ENCODE assay signal across 8 cellular contexts in the genomic region with DNA sequence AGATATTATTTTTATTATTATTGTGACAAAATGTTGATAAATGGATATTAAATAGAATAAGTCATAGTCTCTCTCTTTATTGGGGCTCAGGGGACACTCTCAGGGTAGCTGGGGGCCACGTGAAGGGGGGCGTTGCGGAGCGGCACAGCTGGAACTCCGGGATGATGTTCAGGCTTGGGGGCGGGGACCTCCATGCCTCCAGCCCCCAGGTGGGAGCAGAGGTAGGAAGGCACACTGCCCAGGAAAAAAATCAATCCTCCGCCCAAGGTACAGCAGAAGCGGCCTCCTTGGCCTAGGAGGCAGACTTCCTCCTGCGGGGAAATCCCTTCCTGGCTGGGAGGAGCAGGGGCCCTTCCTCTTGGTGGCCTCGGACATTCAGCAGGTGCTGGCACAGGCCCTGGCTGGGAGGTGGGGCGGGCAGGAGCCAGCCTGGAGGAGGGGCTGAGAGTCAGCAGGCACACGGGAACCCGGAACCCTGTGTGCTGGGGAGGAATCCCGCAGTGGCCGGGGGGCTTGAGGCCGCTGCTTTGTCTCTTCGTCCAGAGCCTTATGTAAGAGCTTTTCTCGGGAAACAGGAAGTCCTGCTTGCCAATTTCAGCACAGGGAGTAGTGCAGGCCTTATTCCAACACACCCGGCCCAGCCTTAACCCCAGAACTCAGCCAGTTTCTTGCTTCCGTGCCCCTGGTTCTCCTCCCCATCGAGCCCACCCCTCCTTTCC. TPM values are rescaled to one million over a fixed set of nuclear protein-coding genes. Genes with fewer than 3 reads are reported as not detected.
DNase-seq lines count a peak whose midpoint lies in the region; ATAC-seq, FAIRE-seq and TF ChIP-seq lines count a peak whose summit lies in the region.

No MANE protein-coding gene starts in this region.

- peaks cover 38% of the 10 kb centered on the region for H3K4me1 ChIP-seq in mammary epithelial cell (ENCODE audit: insufficient read depth, low read length)

- intact Hi-C loops in mammary epithelial cell (cut with micrococcal nuclease): no loop called here

- H4K20me1 ChIP-seq in mammary epithelial cell (ENCODE audit: insufficient read depth, low read length): no peaks in the 10 kb centered on the region

- no peaks in the 10 kb centered on the region for H3K27me3 ChIP-seq in mammary epithelial cell (ENCODE audit: insufficient read depth, low read length)

- FAIRE-seq in GM12891 (lab: Jason Lieb, UNC): peak; percentile 94

- no TSS peak for BruUV-seq in mammary epithelial cell (replicated peaks; lab: Mats Ljungman, UMichigan)

- H3K9me3 ChIP-seq in mammary epithelial cell (replicated peaks; ENCODE audit: insufficient read depth, low read length): no peaks in the 10 kb centered on the region

- no peak for TF ChIP-seq CTCF in mammary epithelial cell (conservative IDR thresholded peaks at IDR 0.05 in 1 of 2, IDR thresholded peaks at IDR 0.05 in 1 of 2; ENCODE audit: extremely low read depth in 1 of 2, insufficient read depth in 1 of 2, low read depth in 1 of 2, low read length in 2 of 2)

- DNase-seq in AG08395 (ENCODE audit: low spot score): peak; percentile 45
- no peak for DNase-seq in GM12891 (ENCODE audit: insufficient read length, low spot score)
- peak; percentile 56 for DNase-seq in NCI-H774 (lab: John Stamatoyannopoulos, UW)
- peak; percentile 37 for DNase-seq in mammary epithelial cell
- peak; percentile 70 for DNase-seq in iris pigment epithelial cell (ENCODE audit: low read depth)

- CTCF ChIA-PET in mammary epithelial cell (lab: Charles Lee; ENCODE audit: low non-redundant PET): no interaction called here

- dilution Hi-C loops in mammary epithelial cell (cut with HindIII; ENCODE audit: low sequenced_read_pairs): no loop called here

- in situ Hi-C loops in mammary epithelial cell (cut with MboI; ENCODE audit: low sequenced_read_pairs in 2 of 2): no loop called here

- H3K9ac ChIP-seq in mammary epithelial cell (ENCODE audit: insufficient read depth, low read length): peak overlapping the region; percentile 25

- WGBS in mammary epithelial cell (ENCODE audit: low coverage, missing lambda C conversion rate): 18% methylated on average over 7 of the region's 21 CpGs

- H3K36me3 ChIP-seq in mammary epithelial cell (ENCODE audit: insufficient read depth, low read length): no peaks in the 10 kb centered on the region

- H3K27ac ChIP-seq in mammary epithelial cell (ENCODE audit: insufficient read depth, low read depth, low read length): peak overlapping the region; percentile 38
- H3K27ac ChIP-seq in skin epidermis: peak overlapping the region; percentile 57 to 98 (median 90)

- peak overlapping the region; percentile 85 for H2AFZ ChIP-seq in mammary epithelial cell (ENCODE audit: low read depth, low read length)

- peak overlapping the region; percentile 82 for H3K4me2 ChIP-seq in mammary epithelial cell (ENCODE audit: insufficient read depth, low read depth, low read length)

- H3K79me2 ChIP-seq in mammary epithelial cell (ENCODE audit: insufficient read depth, low read length): peaks cover 15% of the 10 kb centered on the region

- ATAC-seq in GM18861 (IDR thresholded peaks at IDR 0.05; ENCODE audit: unreplicated experiment) (no peak), HG03571 (IDR thresholded peaks at IDR 0.05; ENCODE audit: unreplicated experiment) (no peak)

- 0 out of 2 replicates have a peak, but pooled peaks have one; percentile 42 for TF ChIP-seq POLR2A in GM12891 (IDR thresholded peaks at IDR 0.05; ENCODE audit: low read depth, low read length)

- H3K4me3 ChIP-seq in mammary epithelial cell (replicated peaks in 1 of 3; ENCODE audit: insufficient read depth in 1 of 3, low read depth in 2 of 3, low read length in 3 of 3): peak overlapping the region; percentile 2 to 38 (median 28)
- peak overlapping the region in 6 of 7 experiments; percentile 2 to 74 (median 20) for H3K4me3 ChIP-seq in skin epidermis

TF ChIP-seq in GM12891, 5 proteins besides CTCF, POLR2A, EP300 and RAD21:
- TF ChIP-seq TAF1 (IDR thresholded peaks at IDR 0.05; ENCODE audit: low read depth, low read length) (0 out of 2 replicates have a peak, but pooled peaks have one; percentile 29), POLR2AphosphoS5 (IDR thresholded peaks at IDR 0.05; ENCODE audit: low read depth, low read length) (peak; percentile 31; the same call in 1 of the 2 replicates), PAX5 (IDR thresholded peaks at IDR 0.05; ENCODE audit: insufficient read depth, low read length, severe bottlenecking) (no peak), POU2F2 (IDR thresholded peaks at IDR 0.05; ENCODE audit: low read depth, low read length) (peak; percentile 53; the same call in 1 of the 2 replicates), SPI1 (IDR thresholded peaks at IDR 0.05; ENCODE audit: low read depth, low read length) (peak; percentile 47; the same call in 1 of the 2 replicates)

RNA-seq across cellular contexts. Expression of gene TNFSF13, which starts 0.6 kb away (rescaled TPM):
- polyA plus RNA-seq in GM12891 (2012; ENCODE audit: low read depth, missing spikeins): 10.4 TPM
- total RNA-seq in mammary epithelial cell: 1 to 10 TPM; 3.0 to 5.3 TPM
- polyA plus RNA-seq in mammary epithelial cell: 4.0 TPM
- polyA minus RNA-seq in mammary epithelial cell: 5.2 TPM

RNA-seq across cellular contexts. Expression of gene SENP3, which starts 3.7 kb away (rescaled TPM):
- polyA plus RNA-seq in GM12891 (2012; ENCODE audit: low read depth, missing spikeins): 34.7 TPM
- total RNA-seq in mammary epithelial cell: 10 to 100 TPM; 55.0 to 66.7 TPM
- polyA plus RNA-seq in mammary epithelial cell: 97.3 TPM
- 156 TPM for polyA minus RNA-seq in mammary epithelial cell

RNA-seq across cellular contexts. Expression of gene TNFSF12, which starts 9.1 kb away (rescaled TPM):
- 6.7 TPM for polyA plus RNA-seq in GM12891 (2012; ENCODE audit: low read depth, missing spikeins)
- total RNA-seq in mammary epithelial cell: 1 to 10 TPM; 4.7 TPM
- polyA plus RNA-seq in mammary epithelial cell: 2.1 TPM
- polyA minus RNA-seq in mammary epithelial cell: 31.1 TPM

RNA-seq across cellular contexts. Expression of gene CD68, which starts 21.5 kb away (rescaled TPM):
- 6.6 TPM for polyA plus RNA-seq in GM12891 (2012; ENCODE audit: low read depth, missing spikeins)
- total RNA-seq in mammary epithelial cell: 10 to 100 TPM in 1 of 2 donors, 1 to 10 TPM in 1; 1.8 to 26.1 TPM
- 39.4 TPM for polyA plus RNA-seq in mammary epithelial cell
- polyA minus RNA-seq in mammary epithelial cell: 20.9 TPM

RNA-seq across cellular contexts. Expression of gene MPDU1, which starts 25.7 kb away (rescaled TPM):
- 46.6 TPM for polyA plus RNA-seq in GM12891 (2012; ENCODE audit: low read depth, missing spikeins)
- total RNA-seq in mammary epithelial cell: 10 to 100 TPM; 44.8 to 51.2 TPM
- 120 TPM for polyA plus RNA-seq in mammary epithelial cell
- polyA minus RNA-seq in mammary epithelial cell: 57.9 TPM
